8 cellular contexts compared by ENCODE assay signal in the genomic region with DNA sequence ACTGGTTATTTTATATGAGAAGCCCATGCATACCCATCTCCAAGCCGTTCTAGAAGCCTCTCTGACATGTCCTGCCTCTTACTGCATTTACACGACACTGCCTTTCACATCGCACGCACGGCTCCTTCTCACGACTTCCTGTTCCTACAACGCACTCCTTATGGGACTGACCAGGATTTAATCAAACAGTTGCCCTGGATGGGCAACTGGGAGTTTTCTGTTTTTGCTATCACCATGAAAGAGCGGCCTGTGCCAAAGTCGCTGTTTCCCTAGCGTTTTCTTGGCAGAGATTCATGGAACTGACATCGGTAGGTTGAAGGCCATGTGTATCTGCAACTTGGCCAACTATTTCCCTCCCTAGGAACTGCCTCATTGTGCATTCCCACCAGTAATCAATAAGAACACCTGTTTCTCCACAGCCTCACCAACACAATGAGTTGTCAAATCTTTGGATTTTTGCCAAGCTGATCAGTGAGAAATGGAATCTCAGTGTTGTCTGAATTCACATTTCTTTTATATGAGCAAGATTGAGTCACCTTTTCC.
DNase-seq lines count a peak whose midpoint lies in the region; ATAC-seq and TF ChIP-seq lines count a peak whose summit lies in the region.
"Had no signal": no experiment of that assay in that cellular context is flagged by ENCODE, and none has a peak within 500 bp of the region (broad histone marks: within the 10 kb centered on the region; RNA-seq: fewer than 3 reads in every experiment).

No MANE protein-coding gene starts in this region.

- no peak overlapping the region for H3K9ac ChIP-seq in skeletal muscle tissue (ENCODE audit: low read depth in 1 of 3, low read length in 3 of 3)

- peaks cover 27 to 43% (median 39%) of the 10 kb centered on the region in 3 donors for H3K4me1 ChIP-seq in skeletal muscle tissue (ENCODE audit: control insufficient read depth in 3 of 3, insufficient read depth in 3 of 3, low read length in 3 of 3)

- TF ChIP-seq EP300 in Ishikawa (IDR thresholded peaks at IDR 0.05; ENCODE audit: borderline replicate concordance), result peak; percentile 26; the same call in 1 of the 2 replicates

- H3K9me3 ChIP-seq in skeletal muscle tissue (ENCODE audit: control insufficient read depth in 3 of 3, low read length in 3 of 3), result no peaks in the 10 kb centered on the region

- no peaks in the 10 kb centered on the region for H3K27me3 ChIP-seq in skeletal muscle tissue (ENCODE audit: control insufficient read depth in 3 of 3, insufficient read depth in 3 of 3, low read length in 3 of 3)

- H3K36me3 ChIP-seq in skeletal muscle tissue (ENCODE audit: control insufficient read depth in 3 of 3, insufficient read depth in 3 of 3, low read length in 3 of 3), result no peaks in the 10 kb centered on the region

- peak overlapping the region in 1 of 3 donors; percentile 14 for H3K4me3 ChIP-seq in skeletal muscle tissue (ENCODE audit: low read length in 3 of 3)

- TF ChIP-seq RAD21 in Ishikawa (IDR thresholded peaks at IDR 0.05; ENCODE audit: low read depth), result no peak

- TF ChIP-seq CTCF in GM20000 (IDR thresholded peaks at IDR 0.05; ENCODE audit: extremely low read depth, missing control alignments), result no peak

- intact Hi-C loops in Right ventricle myocardium superior (cut with DNase I), result loop anchor here (2.0 to 10.0 kb wide), 4 partner anchors 21 to 137 kb away; no protein-coding TSS in a partner anchor

- ATAC-seq in Right ventricle myocardium superior (ENCODE audit: poor library complexity), result peak; percentile 21
- ATAC-seq in HG02798 (IDR thresholded peaks at IDR 0.05; ENCODE audit: poor library complexity, unreplicated experiment), result no peak

- peak; percentile 62 for DNase-seq in astrocyte of the hippocampus (ENCODE audit: low read depth, low spot score)
- DNase-seq in Right ventricle myocardium superior, result no peak
- no peak for DNase-seq in GM20000 (ENCODE audit: low spot score)
- DNase-seq in medulla oblongata (ENCODE audit: extremely low spot score), result no peak
- DNase-seq: activated naive CD8-positive, alpha-beta T cell treated with anti-CD3 and anti-CD28 coated beads, Interleukin-2, amount 10 ng/mL, durations not matched to agents 7 days and 5 days had no signal

- peak overlapping the region; percentile 90 for H3K27ac ChIP-seq in skeletal muscle tissue (ENCODE audit: low read depth, low read length)

TF ChIP-seq in Ishikawa, 13 proteins besides CTCF, POLR2A, EP300 and RAD21:
- peak; percentile 23; the same call in 1 of the 2 replicates for TF ChIP-seq TEAD4 (IDR thresholded peaks at IDR 0.05)
- TF ChIP-seq NFIC (IDR thresholded peaks at IDR 0.05), result peak; percentile 74
- TF ChIP-seq CREB1 (IDR thresholded peaks at IDR 0.05; ENCODE audit: low read depth), result no peak
